Comparison of ENCODE assay signal across 1 cellular context in the genomic region with DNA sequence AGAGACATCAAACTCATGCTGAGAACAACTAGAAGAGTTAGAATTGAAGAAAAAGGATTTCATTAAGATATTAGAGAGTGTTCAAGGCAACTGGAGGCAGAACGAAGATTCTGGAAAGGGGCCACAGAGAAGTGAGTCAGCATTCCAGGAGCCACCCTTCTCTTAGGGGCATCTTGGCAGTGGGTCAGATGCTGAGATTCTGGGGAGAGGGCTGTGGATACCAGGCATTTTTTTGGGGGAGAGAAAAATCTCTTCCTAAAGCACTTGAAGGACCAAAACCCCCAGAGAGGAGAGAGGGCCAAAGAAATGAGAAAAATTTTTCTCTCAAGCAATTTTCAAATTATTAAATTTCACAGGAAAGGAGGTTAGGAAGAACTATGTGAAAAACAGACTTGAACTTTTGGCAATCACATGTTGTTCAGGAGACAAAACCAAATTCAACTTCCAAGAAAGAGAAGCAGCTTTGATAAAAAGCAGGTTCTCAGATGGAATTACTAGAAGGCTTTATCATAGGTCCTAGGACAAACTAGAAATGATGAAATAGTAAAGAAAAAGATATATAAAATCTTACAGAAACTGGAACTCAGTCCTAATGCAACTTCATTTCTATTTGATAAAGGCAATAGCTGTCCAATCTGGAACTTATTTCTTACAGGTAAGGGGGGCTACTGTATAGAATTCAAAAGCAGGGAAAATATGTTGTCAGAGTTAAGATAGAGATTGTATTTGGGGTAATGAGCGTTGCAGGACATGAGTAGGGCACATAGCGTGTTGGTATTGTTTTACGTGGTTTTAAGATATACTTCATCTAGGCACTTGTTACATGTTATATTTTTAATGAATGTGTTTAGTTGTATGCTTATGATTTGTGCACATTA.
TF ChIP-seq lines count a peak whose summit lies in the region.

No MANE protein-coding gene starts in this region.

TF ChIP-seq in GM23338, 12 proteins besides CTCF, POLR2A, EP300 and RAD21 (continued from another document):
- TF ChIP-seq ZNF462 (CRISPR knock-in tag; IDR thresholded peaks at IDR 0.05) (no peak), ZNF114 (CRISPR knock-in tag; IDR thresholded peaks at IDR 0.05) (no peak), EZH2 (IDR thresholded peaks at IDR 0.05; ENCODE audit: low read depth, unreplicated experiment) (no peak), CREB1 (CRISPR knock-in tag; IDR thresholded peaks at IDR 0.05; ENCODE audit: low read depth) (no peak), REST (IDR thresholded peaks at IDR 0.05; ENCODE audit: unreplicated experiment) (no peak), ZNF331 (CRISPR knock-in tag; IDR thresholded peaks at IDR 0.05; ENCODE audit: low read depth) (no peak), NANOG (IDR thresholded peaks at IDR 0.05; ENCODE audit: borderline replicate concordance) (no peak), POLR2AphosphoS5 (IDR thresholded peaks at IDR 0.05; ENCODE audit: low read depth) (no peak), STAT1 (IDR thresholded peaks at IDR 0.05; ENCODE audit: unreplicated experiment) (no peak), JUNB (IDR thresholded peaks at IDR 0.05; ENCODE audit: unreplicated experiment) (no peak)
- TF ChIP-seq, protein P1, sequence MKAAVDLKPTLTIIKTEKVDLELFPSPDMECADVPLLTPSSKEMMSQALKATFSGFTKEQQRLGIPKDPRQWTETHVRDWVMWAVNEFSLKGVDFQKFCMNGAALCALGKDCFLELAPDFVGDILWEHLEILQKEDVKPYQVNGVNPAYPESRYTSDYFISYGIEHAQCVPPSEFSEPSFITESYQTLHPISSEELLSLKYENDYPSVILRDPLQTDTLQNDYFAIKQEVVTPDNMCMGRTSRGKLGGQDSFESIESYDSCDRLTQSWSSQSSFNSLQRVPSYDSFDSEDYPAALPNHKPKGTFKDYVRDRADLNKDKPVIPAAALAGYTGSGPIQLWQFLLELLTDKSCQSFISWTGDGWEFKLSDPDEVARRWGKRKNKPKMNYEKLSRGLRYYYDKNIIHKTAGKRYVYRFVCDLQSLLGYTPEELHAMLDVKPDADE (IDR thresholded peaks at IDR 0.05) = no peak
